8 cellular contexts compared by ENCODE assay signal in genomic region chr21:41610042-41610839, GRCh38.
DNase-seq lines count a peak whose midpoint lies in the region; ATAC-seq, FAIRE-seq and TF ChIP-seq lines count a peak whose summit lies in the region.

No MANE protein-coding gene starts in this region.

- TF ChIP-seq RAD21 in HepG2 (CRISPR knock-in tag; IDR thresholded peaks at IDR 0.05) = peak; percentile 73

- H3K27me3 ChIP-seq in bronchial epithelial cell (ENCODE audit: control insufficient read depth, insufficient read depth, low read length) (no peaks in the 10 kb centered on the region), HepG2 (ENCODE audit: control insufficient read depth in 1 of 2, insufficient read depth in 2 of 2, low read length in 2 of 2) (peaks cover 2 to 28% of the 10 kb centered on the region in 2 experiments; a peak in 4 of 5 replicates)

- no peak for TF ChIP-seq POLR2A in HepG2 (IDR thresholded peaks at IDR 0.05; ENCODE audit: insufficient read depth in 1 of 2, low read depth in 2 of 2, low read length in 2 of 2)

- no peak overlapping the region for H3K27ac ChIP-seq in OCI-LY7 (ENCODE audit: low read depth, low read length, poor library complexity, severe bottlenecking)
- H3K27ac ChIP-seq in HepG2 (ENCODE audit: extremely low read length, insufficient read depth, low read length) = no peak overlapping the region

- H3K36me3 ChIP-seq in OCI-LY7 (ENCODE audit: insufficient read depth, low read length) = no peaks in the 10 kb centered on the region
- H3K36me3 ChIP-seq in bronchial epithelial cell (ENCODE audit: control insufficient read depth, insufficient read depth, low read length) = no peaks in the 10 kb centered on the region
- no peaks in the 10 kb centered on the region for H3K36me3 ChIP-seq in HepG2 (replicated peaks in 1 of 2; ENCODE audit: control insufficient read depth in 1 of 2, insufficient read depth in 2 of 2, low read length in 2 of 2)

- H3K9me2 ChIP-seq in OCI-LY7 (ENCODE audit: insufficient read depth, low read length) = no peaks in the 10 kb centered on the region

- WGBS in HepG2 (ENCODE audit: low lambda C conversion rate) = 42% methylated on average over 13 of the region's 20 CpGs

- BruUV-seq in OCI-LY7 (replicated peaks; lab: Mats Ljungman, UMichigan) = no TSS peak
- BruUV-seq in HepG2 (replicated peaks; lab: Mats Ljungman, UMichigan) = no TSS peak

- no peaks in the 10 kb centered on the region for H3K79me2 ChIP-seq in OCI-LY7 (ENCODE audit: insufficient read depth, low read depth, low read length)
- no peaks in the 10 kb centered on the region for H3K79me2 ChIP-seq in HepG2 (ENCODE audit: insufficient read depth, low read length)

- POLR2A ChIA-PET in OCI-LY7 (lab: Charles Lee) = no interaction called here
- POLR2A ChIA-PET in HepG2 (lab: Yijun Ruan, JAX) = interaction anchor here (0.6 kb wide), 1 partner anchor 775 kb away, joined by 3 read pairs; no protein-coding TSS in a partner anchor

- H3K4me3 ChIP-seq in OCI-LY7 (ENCODE audit: low read depth, low read length, poor library complexity, severe bottlenecking) = no peak overlapping the region
- no peak overlapping the region for H3K4me3 ChIP-seq in bronchial epithelial cell (ENCODE audit: low read depth, low read length)
- no peak overlapping the region for H3K4me3 ChIP-seq in HepG2 (replicated peaks in 1 of 3; ENCODE audit: insufficient read depth in 1 of 3, low read depth in 2 of 3, low read length in 3 of 3)

- H2AFZ ChIP-seq in OCI-LY7 (ENCODE audit: low read length) = no peak overlapping the region
- H2AFZ ChIP-seq in HepG2 (ENCODE audit: low read length) = no peak overlapping the region

- TF ChIP-seq CTCF in GM13977 (IDR thresholded peaks at IDR 0.05; ENCODE audit: extremely low read depth, insufficient read depth, missing control alignments) = peak; percentile 65
- peak; percentile 75 for TF ChIP-seq CTCF in OCI-LY7 (conservative IDR thresholded peaks at IDR 0.05; ENCODE audit: low read length)
- TF ChIP-seq CTCF in bronchial epithelial cell (IDR thresholded peaks at IDR 0.05; ENCODE audit: insufficient read depth, low read length, severe bottlenecking) = peak; percentile 91
- TF ChIP-seq CTCF in HepG2 (CRISPR knock-in tag; IDR thresholded peaks at IDR 0.05) = peak; percentile 91

- peak; percentile 64 for DNase-seq in Ammon's horn (ENCODE audit: low spot score)
- DNase-seq in GM13977 (ENCODE audit: low spot score) = peak; percentile 59
- DNase-seq in OCI-LY7 (ENCODE audit: low spot score) = peak; percentile 45
- DNase-seq in bronchial epithelial cell (ENCODE audit: low read depth) = peak; percentile 63
- peak; percentile 60 for DNase-seq in HepG2 (ENCODE audit: low spot score)
- DNase-seq in ureter (ENCODE audit: low spot score) = peak; percentile 67
- DNase-seq in stimulated activated naive CD4-positive, alpha-beta T cell (lab: John Stamatoyannopoulos, UW) = no peak

- intact Hi-C loops in OCI-LY7 (cut with micrococcal nuclease; ENCODE audit: unreplicated experiment) = loop anchor here (1.0 to 10.0 kb wide), 3 partner anchors 327 to 507 kb away; no protein-coding TSS in a partner anchor
- intact Hi-C loops in HepG2 (cut with micrococcal nuclease; ENCODE audit: unreplicated experiment) = loop anchor here (1.0 to 10.0 kb wide), 2 partner anchors 169 to 505 kb away; no protein-coding TSS in a partner anchor

- CTCF ChIA-PET in OCI-LY7 (lab: Charles Lee; ENCODE audit: unreplicated experiment) (no interaction called here), HepG2 (lab: Yijun Ruan, JAX; ENCODE audit: low intra/inter-chr PET ratio, low total read pairs) (interaction anchor here (1.1 to 4.4 kb wide), 5 partner anchors 134 to 207 kb away, joined by 3 to 78 read pairs (median 3); no protein-coding TSS in a partner anchor)

- ATAC-seq in HepG2 (peak; percentile 64), GM18867 (IDR thresholded peaks at IDR 0.05; ENCODE audit: unreplicated experiment) (no peak)

- H3K4me2 ChIP-seq in OCI-LY7 (ENCODE audit: low read length) (no peak overlapping the region), HepG2 (ENCODE audit: low read depth, low read length) (no peak overlapping the region)

- H3K4me1 ChIP-seq in OCI-LY7 (ENCODE audit: insufficient read depth, low read length, poor library complexity, severe bottlenecking) (peaks cover 8% of the 10 kb centered on the region), HepG2 (ENCODE audit: insufficient read depth, low read length) (peaks cover 29% of the 10 kb centered on the region)

- no peak overlapping the region for H3K9ac ChIP-seq in HepG2 (ENCODE audit: insufficient read depth, low read depth, low read length)

- FAIRE-seq in bronchial epithelial cell (lab: Jason Lieb, UNC) (peak; percentile 62), HepG2 (lab: Jason Lieb, UNC) (peak; percentile 55)

- H3K9me3 ChIP-seq in OCI-LY7 (ENCODE audit: low read length) = no peaks in the 10 kb centered on the region
- no peaks in the 10 kb centered on the region for H3K9me3 ChIP-seq in HepG2 (ENCODE audit: low read length)

- TF ChIP-seq EP300 in HepG2 (IDR thresholded peaks at IDR 0.05; ENCODE audit: low read depth in 2 of 2, low read length in 2 of 2) (no peak), HepG2 (CRISPR knock-in tag; IDR thresholded peaks at IDR 0.05; ENCODE audit: borderline replicate concordance) (no peak)

- H4K20me1 ChIP-seq in OCI-LY7 (ENCODE audit: insufficient read depth, low read length) = no peaks in the 10 kb centered on the region
- no peaks in the 10 kb centered on the region for H4K20me1 ChIP-seq in HepG2 (ENCODE audit: insufficient read depth, low read length)

- in situ Hi-C loops in GM13977 (cut with MboI; ENCODE audit: low pct_unique_long_range_greater_than_20kb, low sequenced_read_pairs, unreplicated experiment) = no loop called here
- in situ Hi-C loops in HepG2 (cut with HindIII; ENCODE audit: extremely low pct_ligation_motif_present, low pct_unique_long_range_greater_than_20kb) = loop anchor here (5.0 to 25.0 kb wide), 2 partner anchors 167 to 502 kb away; no protein-coding TSS in a partner anchor

TF ChIP-seq in HepG2, 621 proteins besides CTCF, POLR2A, EP300 and RAD21 (continues in another document):
- TF ChIP-seq TEAD3 (CRISPR knock-in tag; optimal IDR thresholded peaks at IDR 0.05; ENCODE audit: borderline replicate concordance) (peak; percentile 23), FOSL2 (CRISPR knock-in tag; IDR thresholded peaks at IDR 0.05) (0 out of 2 replicates have a peak, but pooled peaks have one; percentile 12), IRF2 (CRISPR knock-in tag; IDR thresholded peaks at IDR 0.05) (0 out of 2 replicates have a peak, but pooled peaks have one; percentile 23), FOXK1 (CRISPR knock-in tag; IDR thresholded peaks at IDR 0.05; ENCODE audit: borderline replicate concordance, low read depth) (peak; percentile 23; the same call in 1 of the 2 replicates), XRCC5 (optimal IDR thresholded peaks at IDR 0.05; ENCODE audit: low read length) (peak; percentile 22), ARID4A (CRISPR knock-in tag; IDR thresholded peaks at IDR 0.05; ENCODE audit: borderline replicate concordance) (0 out of 2 replicates have a peak, but pooled peaks have one; percentile 16), STAG1 (CRISPR knock-in tag; IDR thresholded peaks at IDR 0.05) (peak; percentile 94), KDM2A (CRISPR knock-in tag; IDR thresholded peaks at IDR 0.05; ENCODE audit: borderline replicate concordance, low read depth) (0 out of 2 replicates have a peak, but pooled peaks have one; percentile 30), ZNF143 (CRISPR knock-in tag; IDR thresholded peaks at IDR 0.05) (no peak), ZFAT (CRISPR knock-in tag; conservative IDR thresholded peaks at IDR 0.05) (no peak), SMC3 (IDR thresholded peaks at IDR 0.05; ENCODE audit: low read length) (peak; percentile 94), ZFP82 (CRISPR knock-in tag; IDR thresholded peaks at IDR 0.05; ENCODE audit: borderline replicate concordance) (no peak), ZNF614 (CRISPR knock-in tag; IDR thresholded peaks at IDR 0.05; ENCODE audit: borderline replicate concordance) (peak; percentile 43; the same call in 1 of the 2 replicates), ZSCAN12 (CRISPR knock-in tag; IDR thresholded peaks at IDR 0.05) (no peak), JUND (CRISPR knock-in tag; IDR thresholded peaks at IDR 0.05) (no peak)

Comparison
In these comparisons a context has a peak if more than half of its experiments do, and no peak if none do; other contexts are left out.
1. DNase-seq: peak in Ammon's horn (single experiment), GM13977 (single experiment), OCI-LY7 (single experiment), bronchial epithelial cell (single experiment), HepG2 (single experiment) and ureter (single experiment); none in stimulated activated naive CD4-positive, alpha-beta T cell (0 of 6).
2. Peak in every context shown above with its lines, with median percentiles within 50 percentile points of each other: CTCF ChIP-seq.